Comparison of ENCODE assay signal across 8 cellular contexts in the genomic region with DNA sequence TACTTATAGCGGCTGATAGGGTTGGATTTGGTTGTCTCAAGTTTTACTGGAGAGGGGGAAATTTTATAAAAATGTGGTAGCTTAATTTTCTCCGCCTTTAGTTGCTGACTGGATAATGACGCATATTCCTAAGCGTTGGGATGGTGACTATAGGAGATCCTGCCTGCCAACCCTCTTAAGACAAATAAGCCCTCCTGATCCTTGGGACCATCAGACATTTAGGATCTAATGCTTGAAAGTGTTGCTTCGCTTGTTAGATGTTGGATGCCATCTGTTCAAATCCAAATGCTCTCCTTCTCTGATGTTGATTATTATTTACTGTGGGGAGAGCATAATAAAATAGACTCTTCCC. TPM values are rescaled to one million over a fixed set of nuclear protein-coding genes. Genes with fewer than 3 reads are reported as not detected.
DNase-seq lines count a peak whose midpoint lies in the region; ATAC-seq and TF ChIP-seq lines count a peak whose summit lies in the region.

No MANE protein-coding gene starts in this region.

- ATAC-seq in esophagus mucosa, result no peak

- H3K27ac ChIP-seq in PC-9 (peak overlapping the region; percentile 36), prostate gland (no peak overlapping the region)

- no peak for TF ChIP-seq POLR2A in prostate gland (IDR thresholded peaks at IDR 0.05)

- H4K20me1 ChIP-seq in PC-9 (ENCODE audit: insufficient read depth), result peaks cover 24% of the 10 kb centered on the region

- DNase-seq in PC-9 (no peak), epithelial cell of proximal tubule (ENCODE audit: low read depth) (no peak), prostate gland (ENCODE audit: low spot score) (no peak), medulla oblongata (ENCODE audit: extremely low spot score) (no peak), posterior vena cava (ENCODE audit: low spot score) (no peak), mesenteric fat pad (ENCODE audit: low spot score) (no peak)

- CTCF ChIA-PET in PC-9 (lab: Charles Lee), result interaction anchor here (0.7 kb wide), 1 partner anchor 57 kb away, joined by 5 read pairs; no protein-coding TSS in a partner anchor

- H3F3A ChIP-seq in PC-9 (ENCODE audit: insufficient read depth, low read depth), result 0 out of 2 replicates have a peak, but pooled peaks cover 4% of the 10 kb centered on the region

- H3K4me1 ChIP-seq in ES-I3 (ENCODE audit: insufficient read depth, low read length) (peaks cover 10% of the 10 kb centered on the region; the same call in 1 of the 2 replicates), PC-9 (replicated peaks; ENCODE audit: insufficient read depth) (peaks cover 27% of the 10 kb centered on the region), prostate gland (replicated peaks) (no peaks in the 10 kb centered on the region)

- peak overlapping the region; percentile 88 for H3K9ac ChIP-seq in ES-I3 (ENCODE audit: low read depth, low read length)

- TF ChIP-seq CTCF in PC-9 (conservative IDR thresholded peaks at IDR 0.05) (no peak), epithelial cell of proximal tubule (conservative IDR thresholded peaks at IDR 0.05; ENCODE audit: low read depth, low read length) (no peak), prostate gland (IDR thresholded peaks at IDR 0.05) (no peak)

- peaks cover 60% of the 10 kb centered on the region for H3K79me2 ChIP-seq in PC-9 (ENCODE audit: low read depth)

- no TSS peak for BruUV-seq in PC-9 (replicated peaks; lab: Mats Ljungman, UMichigan)

- no peaks in the 10 kb centered on the region for H3K9me3 ChIP-seq in ES-I3 (ENCODE audit: control insufficient read depth, insufficient read depth, low read length)
- no peaks in the 10 kb centered on the region for H3K9me3 ChIP-seq in PC-9 (ENCODE audit: insufficient read depth, low read depth)
- H3K9me3 ChIP-seq in prostate gland, result no peaks in the 10 kb centered on the region

- H3K4me3 ChIP-seq in PC-9 (peak overlapping the region; percentile 78), epithelial cell of proximal tubule (ENCODE audit: low read depth, low read length) (peak overlapping the region; percentile 87), prostate gland (peak overlapping the region; percentile 92 to 93)

- peak overlapping the region; percentile 78 for H3K4me2 ChIP-seq in PC-9

- no peaks in the 10 kb centered on the region for H3K27me3 ChIP-seq in PC-9 (ENCODE audit: insufficient read depth, low read depth)
- no peaks in the 10 kb centered on the region for H3K27me3 ChIP-seq in prostate gland (replicated peaks; ENCODE audit: insufficient read depth)

- H3K9me2 ChIP-seq in PC-9 (ENCODE audit: insufficient read depth), result no peaks in the 10 kb centered on the region

- intact Hi-C loops in PC-9 (cut with micrococcal nuclease; ENCODE audit: unreplicated experiment) (loop anchor here (1.0 to 2.0 kb wide), 2 partner anchors 70 to 248 kb away; no protein-coding TSS in a partner anchor), prostate gland (cut with DNase I) (loop anchor here (10.0 kb wide), 1 partner anchor 70 kb away; no protein-coding TSS in a partner anchor), posterior vena cava (cut with DNase I) (no loop called here)

- 38% methylated on average over 5 of the region's 5 CpGs for WGBS in prostate gland

- POLR2A ChIA-PET in PC-9 (lab: Charles Lee; ENCODE audit: unreplicated experiment), result no interaction called here

- H2AFZ ChIP-seq in PC-9, result no peak overlapping the region

- no peaks in the 10 kb centered on the region for H3K36me3 ChIP-seq in ES-I3 (ENCODE audit: insufficient read depth, low read length)
- no peaks in the 10 kb centered on the region for H3K36me3 ChIP-seq in PC-9 (ENCODE audit: low read depth)
- no peaks in the 10 kb centered on the region for H3K36me3 ChIP-seq in prostate gland

RNA-seq across cellular contexts. Expression of a gene that starts 2.2 kb away (rescaled TPM):
- 26.2 and 29.8 TPM in 2 replicates for total RNA-seq in PC-9 (2021)
- 22.3 and 38.9 TPM in 2 replicates for total RNA-seq in epithelial cell of proximal tubule
- total RNA-seq in prostate gland, result 10 to 100 TPM; 29.2 to 29.5 TPM
- total RNA-seq in esophagus mucosa, result 8.4 TPM
- total RNA-seq in posterior vena cava, result 10 to 100 TPM; 25.6 to 28.2 TPM
- total RNA-seq in mesenteric fat pad, result 37.5 TPM

Comparison
In these comparisons a context has a peak if more than half of its experiments do, and no peak if none do; other contexts are left out.
1. intact Hi-C loops: an anchor here in PC-9 (1.0 to 2.0 kb wide) and prostate gland (10.0 kb wide); none called in posterior vena cava.